ENCODE assay signal across 10 cellular contexts in genomic region chr20:63032861-63033634, GRCh38.
A peak's percentile ranks its signal among the peaks of the same experiment; 100 is the strongest.
DNase-seq lines count a peak whose midpoint lies in the region; ATAC-seq and TF ChIP-seq lines count a peak whose summit lies in the region.
"Had no signal": no experiment of that assay in that cellular context is flagged by ENCODE, and none has a peak within 500 bp of the region (broad histone marks: within the 10 kb centered on the region; RNA-seq: fewer than 3 reads in every experiment).

No MANE protein-coding gene starts in this region.

- H2AFZ ChIP-seq in DND-41 (ENCODE audit: low read depth, low read length) = no peak overlapping the region

- no peak for TF ChIP-seq CTCF in DND-41 (IDR thresholded peaks at IDR 0.05; ENCODE audit: borderline replicate concordance, extremely low read depth, low read length, poor library complexity, severe bottlenecking)

- H3K79me2 ChIP-seq in DND-41 (ENCODE audit: insufficient read depth, low read length) = no peaks in the 10 kb centered on the region

- no peak overlapping the region for H3K4me2 ChIP-seq in DND-41 (ENCODE audit: insufficient read depth, low read length)

- H4K20me1 ChIP-seq in DND-41 (ENCODE audit: insufficient read depth, low read length) = peaks cover 71% of the 10 kb centered on the region

- H3K27me3 ChIP-seq in DND-41 (ENCODE audit: insufficient read depth, low read length, poor library complexity) (no peaks in the 10 kb centered on the region), iPS-18a (ENCODE audit: control insufficient read depth, insufficient read depth, low read length) (peaks cover 83% of the 10 kb centered on the region)

- ATAC-seq in DND-41 (ENCODE audit: insufficient read depth, low read depth) = no peak
- ATAC-seq in HG02840 (IDR thresholded peaks at IDR 0.05; ENCODE audit: low FRiP score, unreplicated experiment) = no peak

- DNase-seq in DND-41 (no peak), GM19238 (ENCODE audit: insufficient read length, low spot score) (peak; percentile 65), NCI-H526 treated with DMSO at 0.1 percent for 48 hours (lab: John Stamatoyannopoulos, UW) (peak; percentile 90), dedifferentiated amniotic fluid mesenchymal stem cell (ENCODE audit: extremely low spot score) (no peak), NCI-H1092 treated with DMSO at 0.1 percent for 48 hours (lab: John Stamatoyannopoulos, UW) (no peak), NCI-H524 treated with DMSO at 0.1 percent for 48 hours (lab: John Stamatoyannopoulos, UW) (no peak)
- DNase-seq: amygdala, NCI-H524 had no signal

- no peak overlapping the region for H3K4me3 ChIP-seq in DND-41 (ENCODE audit: low read depth in 1 of 2, low read length in 2 of 2)
- peak overlapping the region; percentile 47 for H3K4me3 ChIP-seq in iPS-18a (ENCODE audit: low read length)

- H3K27ac ChIP-seq in DND-41 (ENCODE audit: low read length) (0 out of 2 replicates have a peak overlapping the region, but pooled peaks have one; percentile 14), iPS-18a (ENCODE audit: low read length) (no peak overlapping the region)

- H3K36me3 ChIP-seq in DND-41 (ENCODE audit: insufficient read depth, low read length) (peaks cover 26% of the 10 kb centered on the region), iPS-18a (ENCODE audit: control insufficient read depth, low read depth, low read length) (no peaks in the 10 kb centered on the region)

- H3K4me1 ChIP-seq in DND-41 (ENCODE audit: insufficient read depth, low read length) (no peaks in the 10 kb centered on the region), iPS-18a (ENCODE audit: control insufficient read depth, low read depth, low read length) (peaks cover 38% of the 10 kb centered on the region)

- no peaks in the 10 kb centered on the region for H3K9me3 ChIP-seq in DND-41 (ENCODE audit: insufficient read depth, low read length, severe bottlenecking)
- no peaks in the 10 kb centered on the region for H3K9me3 ChIP-seq in iPS-18a (ENCODE audit: control insufficient read depth, low read depth, low read length)

- H3K9ac ChIP-seq in DND-41 (ENCODE audit: low read depth, low read length) = no peak overlapping the region
- H3K9ac ChIP-seq in iPS-18a (ENCODE audit: low read length) = no peak overlapping the region

Comparison
In these comparisons a context has a peak if more than half of its experiments do, and no peak if none do; other contexts are left out.
1. DNase-seq: peak in GM19238 (single experiment) and NCI-H526 treated with DMSO at 0.1 percent for 48 hours (single experiment); none in DND-41 (single experiment), dedifferentiated amniotic fluid mesenchymal stem cell (single experiment), NCI-H1092 treated with DMSO at 0.1 percent for 48 hours (single experiment) and NCI-H524 treated with DMSO at 0.1 percent for 48 hours (single experiment).